ENCODE assay signal across 1 cellular context in genomic region chr13:98977568-98978270, GRCh38.
TF ChIP-seq lines count a peak whose summit lies in the region.

Gene DOCK9 (minus strand): TSS chr13:98978064. CDS start chr13:98977909, 155 bp downstream.

TF ChIP-seq in HCT116, 20 proteins besides CTCF, POLR2A, EP300 and RAD21 (continued from another document):
- TF ChIP-seq ZBTB33 (IDR thresholded peaks at IDR 0.05; ENCODE audit: extremely low read depth, insufficient replicate concordance, low read length): no peak
- TF ChIP-seq MAX (IDR thresholded peaks at IDR 0.05): no peak
- no peak for TF ChIP-seq CEBPB (IDR thresholded peaks at IDR 0.05; ENCODE audit: low read depth)
- no peak for TF ChIP-seq EZH2 (IDR thresholded peaks at IDR 0.05)
